Comparison of ENCODE assay signal across 8 cellular contexts in genomic region chr22:42937164-42937854, GRCh38.
DNase-seq lines count a peak whose midpoint lies in the region.

No MANE protein-coding gene starts in this region.

- no peaks in the 10 kb centered on the region for H3K9me3 Mint-ChIP-seq in activated naive CD8-positive, alpha-beta T cell treated with anti-CD3 and anti-CD28 coated beads for 36 hours

- no peaks in the 10 kb centered on the region for H3K9me3 ChIP-seq in iPS-15b (ENCODE audit: control insufficient read depth, insufficient read depth, low read length)

- H3K36me3 ChIP-seq in iPS-15b (ENCODE audit: control insufficient read depth, insufficient read depth, low read length), result no peaks in the 10 kb centered on the region

- peak overlapping the region; percentile 47 for H3K9ac ChIP-seq in iPS-15b (ENCODE audit: low read depth, low read length)

- no peak overlapping the region for H3K4me3 ChIP-seq in iPS-15b (ENCODE audit: low read depth, low read length)

- no peaks in the 10 kb centered on the region for H3K27me3 ChIP-seq in iPS-15b (ENCODE audit: control insufficient read depth, insufficient read depth, low read length)

- H3K4me3 Mint-ChIP-seq in activated naive CD8-positive, alpha-beta T cell treated with anti-CD3 and anti-CD28 coated beads for 36 hours, result no peak overlapping the region

- DNase-seq in NCI-H1417 (lab: John Stamatoyannopoulos, UW) (peak in 2 of 3 experiments; percentile 15 to 24), NCI-H1417 treated with DMSO at 0.1 percent for 48 hours (lab: John Stamatoyannopoulos, UW) (no peak), NCI-H2171 treated with DMSO at 0.1 percent for 48 hours (lab: John Stamatoyannopoulos, UW) (peak; percentile 81), NCI-H187 treated with DMSO at 0.1 percent for 48 hours (lab: John Stamatoyannopoulos, UW) (no peak), HuH-7 (ENCODE audit: low spot score) (no peak)
- peak; percentile 42 for DNase-seq in activated naive CD8-positive, alpha-beta T cell treated with anti-CD3 and anti-CD28 coated beads for 36 hours
- peak; percentile 17 to 37 for DNase-seq in stimulated activated CD8-positive, alpha-beta memory T cell treated with anti-CD3 and anti-CD28 coated beads, Interleukin-15, amount 100 ng/mL, for 48 hours (ENCODE audit: low read depth in 2 of 2)

- peak overlapping the region; percentile 2 for H3K27ac Mint-ChIP-seq in activated naive CD8-positive, alpha-beta T cell treated with anti-CD3 and anti-CD28 coated beads for 36 hours

- no peaks in the 10 kb centered on the region for H3K27me3 Mint-ChIP-seq in activated naive CD8-positive, alpha-beta T cell treated with anti-CD3 and anti-CD28 coated beads for 36 hours

- peaks cover 17% of the 10 kb centered on the region for H3K4me1 ChIP-seq in iPS-15b (ENCODE audit: control insufficient read depth, insufficient read depth, low read length)

- H3K36me3 Mint-ChIP-seq in activated naive CD8-positive, alpha-beta T cell treated with anti-CD3 and anti-CD28 coated beads for 36 hours, result peaks cover 8% of the 10 kb centered on the region

- H3K4me1 Mint-ChIP-seq in activated naive CD8-positive, alpha-beta T cell treated with anti-CD3 and anti-CD28 coated beads for 36 hours, result peaks cover 59% of the 10 kb centered on the region

Comparison
In these comparisons a context has a peak if more than half of its experiments do, and no peak if none do; other contexts are left out.
1. DNase-seq: peak in NCI-H1417 (2 of 3), NCI-H2171 treated with DMSO at 0.1 percent for 48 hours (single experiment), activated naive CD8-positive, alpha-beta T cell treated with anti-CD3 and anti-CD28 coated beads for 36 hours (single experiment) and stimulated activated CD8-positive, alpha-beta memory T cell treated with anti-CD3 and anti-CD28 coated beads, Interleukin-15, amount 100 ng/mL, for 48 hours (2 of 2); none in NCI-H1417 treated with DMSO at 0.1 percent for 48 hours (single experiment), NCI-H187 treated with DMSO at 0.1 percent for 48 hours (single experiment) and HuH-7 (single experiment).